In the genomic region with DNA sequence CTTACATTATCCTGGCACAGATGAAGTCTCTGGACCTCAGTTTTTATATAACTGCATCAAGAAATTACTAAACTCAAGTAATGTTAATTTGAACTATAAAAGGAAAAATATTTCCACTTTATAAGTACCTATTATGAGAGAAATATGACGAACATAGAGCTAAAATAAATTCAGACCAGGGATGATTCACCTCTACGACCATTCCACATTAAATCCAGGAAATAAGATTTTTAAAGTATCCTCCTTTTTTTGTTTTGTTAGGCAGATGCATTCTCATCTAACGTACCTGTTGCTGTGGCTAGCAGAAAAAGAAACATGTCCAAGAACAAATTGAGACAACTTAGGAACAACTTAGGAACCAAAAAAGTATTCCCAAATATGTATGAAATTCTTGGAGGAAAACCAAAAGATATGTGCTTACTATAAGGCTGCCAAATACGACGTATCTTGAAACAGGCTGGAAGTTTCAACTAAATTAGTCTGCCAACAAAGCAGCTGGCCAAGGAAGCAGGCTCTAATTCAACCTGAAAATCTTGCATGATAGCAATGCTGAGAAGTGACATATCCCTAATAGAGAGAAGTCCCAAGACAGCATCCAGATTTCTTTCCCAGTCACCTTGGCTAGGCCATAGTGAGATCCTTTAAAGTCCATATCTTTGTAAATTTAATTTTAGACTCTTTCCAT, we compare ENCODE assay signal across 10 cellular contexts. TPM values are rescaled to one million over a fixed set of nuclear protein-coding genes. Genes with fewer than 3 reads are reported as not detected.
DNase-seq lines count a peak whose midpoint lies in the region; ATAC-seq and TF ChIP-seq lines count a peak whose summit lies in the region.
"Had no signal": no experiment of that assay in that cellular context is flagged by ENCODE, and none has a peak within 500 bp of the region (broad histone marks: within the 10 kb centered on the region; RNA-seq: fewer than 3 reads in every experiment).

No MANE protein-coding gene starts in this region.

- H3K9me3 ChIP-seq in CD8-positive, alpha-beta memory T cell (ENCODE audit: low read length): no peaks in the 10 kb centered on the region
- no peaks in the 10 kb centered on the region for H3K9me3 ChIP-seq in PC-3 (ENCODE audit: low read length)
- H3K9me3 ChIP-seq: testis had no signal

- H3K9me2 ChIP-seq in PC-3 (replicated peaks; ENCODE audit: low read length): no peaks in the 10 kb centered on the region

- CTCF ChIA-PET in CD8-positive, alpha-beta memory T cell (lab: Charles Lee): interaction anchor here (0.9 to 1.4 kb wide), 3 partner anchors 15 to 113 kb away, joined by 3 to 4 read pairs (median 3); no protein-coding TSS in a partner anchor
- CTCF ChIA-PET in PC-3 (lab: Charles Lee): no interaction called here

- no TSS peak for BruUV-seq in PC-3 (replicated peaks; lab: Mats Ljungman, UMichigan)

- no peak overlapping the region for H3K9ac ChIP-seq in PC-3 (ENCODE audit: low read length)

- no peak overlapping the region for H3K27ac ChIP-seq in CD8-positive, alpha-beta memory T cell (ENCODE audit: low read depth, low read length)
- H3K27ac ChIP-seq in PC-3 (ENCODE audit: low read length): peak overlapping the region; percentile 20; the same call in 1 of the 2 replicates

- POLR2A ChIA-PET in CD8-positive, alpha-beta memory T cell (lab: Charles Lee): interaction anchor here (0.6 to 0.9 kb wide), 2 partner anchors 91 to 453 kb away, joined by 3 read pairs; a partner anchor contains a TSS
- POLR2A ChIA-PET in PC-3 (lab: Charles Lee; ENCODE audit: unreplicated experiment): interaction anchor here (0.6 kb wide), 1 partner anchor 234 kb away, joined by 6 read pairs; no protein-coding TSS in a partner anchor
- POLR2A ChIA-PET in naive thymus-derived CD8-positive, alpha-beta T cell (lab: Charles Lee): interaction anchor here (0.6 to 4.7 kb wide), 6 partner anchors 12 to 93 kb away, joined by 3 to 24 read pairs (median 4); a partner anchor contains a TSS

- peaks cover 8 to 31% (median 19%) of the 10 kb centered on the region in 3 donors for H3K36me3 Mint-ChIP-seq in CD8-positive, alpha-beta memory T cell
- H3K36me3 Mint-ChIP-seq in effector memory CD8-positive, alpha-beta T cell (ENCODE audit: insufficient read depth): peaks cover 46% of the 10 kb centered on the region
- H3K36me3 Mint-ChIP-seq in naive thymus-derived CD8-positive, alpha-beta T cell: peaks cover 6 to 36% (median 19%) of the 10 kb centered on the region in 3 donors

- peaks cover 20% of the 10 kb centered on the region for H4K20me1 ChIP-seq in PC-3 (ENCODE audit: low read length)

- intact Hi-C loops in PC-3 (cut with micrococcal nuclease): loop anchor here (5.0 kb wide), 1 partner anchor 76 kb away; no protein-coding TSS in a partner anchor

- peaks cover 22% of the 10 kb centered on the region for H3K36me3 ChIP-seq in CD8-positive, alpha-beta memory T cell (ENCODE audit: insufficient read depth, low read length)
- H3K36me3 ChIP-seq in PC-3 (ENCODE audit: low read depth, low read length): peaks cover 18% of the 10 kb centered on the region

- H3K79me2 ChIP-seq in PC-3 (ENCODE audit: low read length): peaks cover 74% of the 10 kb centered on the region

- no peak overlapping the region for H2AFZ ChIP-seq in PC-3 (ENCODE audit: low read length)

- TF ChIP-seq CTCF in PC-3 (conservative IDR thresholded peaks at IDR 0.05; ENCODE audit: low read depth, low read length): no peak

- H3K27ac Mint-ChIP-seq in CD8-positive, alpha-beta memory T cell: peak overlapping the region; percentile 49 to 97 (median 75)
- peak overlapping the region; percentile 53 to 73 for H3K27ac Mint-ChIP-seq in effector memory CD8-positive, alpha-beta T cell
- H3K27ac Mint-ChIP-seq in naive thymus-derived CD8-positive, alpha-beta T cell: peak overlapping the region in 9 of 10 donors; percentile 0 to 83 (median 28)

- 0 out of 2 replicates have a peak overlapping the region, but pooled peaks have one; percentile 14 for H3K4me2 ChIP-seq in PC-3 (ENCODE audit: low read length)

- no peaks in the 10 kb centered on the region for H3F3A ChIP-seq in PC-3 (ENCODE audit: low read length, unreplicated experiment)

- DNase-seq in CD8-positive, alpha-beta memory T cell: no peak
- DNase-seq in PC-3 (no peak), ecto neural progenitor cell (ENCODE audit: low spot score) (no peak)
- no peak for DNase-seq in effector memory CD8-positive, alpha-beta T cell
- DNase-seq in naive thymus-derived CD8-positive, alpha-beta T cell: no peak
- DNase-seq: cortex of kidney, testis had no signal

- H3K27me3 ChIP-seq in CD8-positive, alpha-beta memory T cell (ENCODE audit: insufficient read depth, low read length, poor library complexity, severe bottlenecking): no peaks in the 10 kb centered on the region
- no peaks in the 10 kb centered on the region for H3K27me3 ChIP-seq in PC-3 (ENCODE audit: low read length)
- H3K27me3 ChIP-seq: testis had no signal

- H3K4me1 Mint-ChIP-seq in CD8-positive, alpha-beta memory T cell: peaks cover 53 to 78% (median 76%) of the 10 kb centered on the region in 3 donors
- peaks cover 35 to 54% of the 10 kb centered on the region in 2 donors for H3K4me1 Mint-ChIP-seq in effector memory CD8-positive, alpha-beta T cell (ENCODE audit: low read depth in 2 of 2)
- H3K4me1 Mint-ChIP-seq in naive thymus-derived CD8-positive, alpha-beta T cell: peaks cover 21 to 64% (median 58%) of the 10 kb centered on the region in 4 donors

- peaks cover 43% of the 10 kb centered on the region for H3K4me1 ChIP-seq in CD8-positive, alpha-beta memory T cell (ENCODE audit: insufficient read depth, low read length)
- H3K4me1 ChIP-seq in PC-3 (ENCODE audit: insufficient read depth, low read length): peaks cover 4% of the 10 kb centered on the region; the same call in 1 of the 2 replicates
- H3K4me1 ChIP-seq: testis had no signal

- peak overlapping the region; percentile 29 for H3K4me3 ChIP-seq in CD8-positive, alpha-beta memory T cell (ENCODE audit: low read length)
- no peak overlapping the region for H3K4me3 ChIP-seq in PC-3 (ENCODE audit: low read length)
- H3K4me3 ChIP-seq: testis had no signal

- no peaks in the 10 kb centered on the region for H3K27me3 Mint-ChIP-seq in CD8-positive, alpha-beta memory T cell
- no peaks in the 10 kb centered on the region for H3K27me3 Mint-ChIP-seq in effector memory CD8-positive, alpha-beta T cell
- H3K27me3 Mint-ChIP-seq in naive thymus-derived CD8-positive, alpha-beta T cell: no peaks in the 10 kb centered on the region

- peak overlapping the region; percentile 66 to 85 (median 78) for H3K4me3 Mint-ChIP-seq in CD8-positive, alpha-beta memory T cell
- H3K4me3 Mint-ChIP-seq in effector memory CD8-positive, alpha-beta T cell: peak overlapping the region; percentile 64 to 78
- H3K4me3 Mint-ChIP-seq in naive thymus-derived CD8-positive, alpha-beta T cell: peak overlapping the region; percentile 32 to 78 (median 72)

- ATAC-seq in PC-3: peak; percentile 72
- no peak for ATAC-seq in effector memory CD8-positive, alpha-beta T cell (replicated peaks)
- no peak for ATAC-seq in naive thymus-derived CD8-positive, alpha-beta T cell
- ATAC-seq in HG03025 (IDR thresholded peaks at IDR 0.05; ENCODE audit: low FRiP score, unreplicated experiment): no peak
- ATAC-seq in HG02610 (IDR thresholded peaks at IDR 0.05; ENCODE audit: unreplicated experiment): no peak
- no peak for ATAC-seq in HG02588 (IDR thresholded peaks at IDR 0.05; ENCODE audit: unreplicated experiment)

- H3K9me3 Mint-ChIP-seq in CD8-positive, alpha-beta memory T cell: no peaks in the 10 kb centered on the region
- H3K9me3 Mint-ChIP-seq in effector memory CD8-positive, alpha-beta T cell: no peaks in the 10 kb centered on the region
- H3K9me3 Mint-ChIP-seq in naive thymus-derived CD8-positive, alpha-beta T cell: no peaks in the 10 kb centered on the region

RNA-seq across cellular contexts. Expression of a gene that starts 15.7 kb away (rescaled TPM):
- total RNA-seq in CD8-positive, alpha-beta memory T cell: 10 to 100 TPM; 23.7 to 27.3 TPM
- polyA plus RNA-seq in CD8-positive, alpha-beta memory T cell: 10.6 TPM
- total RNA-seq in PC-3 (2014; rRNA removed): 15.6 and 16.6 TPM in 2 replicates
- 10 to 100 TPM; 17.0 to 20.1 TPM for total RNA-seq in naive thymus-derived CD8-positive, alpha-beta T cell
- 10 to 100 TPM in 1 of 3 donors, 1 to 10 TPM in 2; 4.7 to 11.0 (median 7.3) TPM for polyA plus RNA-seq in naive thymus-derived CD8-positive, alpha-beta T cell

RNA-seq across cellular contexts. Expression of a gene that starts 18.9 kb away (rescaled TPM):
- under 1 TPM in 1 of 2 experiments, not detected in 1; 0.96 TPM for total RNA-seq in CD8-positive, alpha-beta memory T cell
- 0.47 TPM for polyA plus RNA-seq in CD8-positive, alpha-beta memory T cell
- 0.36 TPM in 1 of 2 replicates, not detected in the other for total RNA-seq in PC-3 (2014; rRNA removed)
- under 1 TPM in 1 of 2 experiments, not detected in 1; 0.47 TPM for total RNA-seq in naive thymus-derived CD8-positive, alpha-beta T cell
- polyA plus RNA-seq in naive thymus-derived CD8-positive, alpha-beta T cell: under 1 TPM in 1 of 3 donors, not detected in 2; 0.96 TPM

RNA-seq across cellular contexts. Expression of a gene that starts 29.9 kb away (rescaled TPM):
- 10 to 100 TPM; 15.6 to 16.6 TPM for total RNA-seq in CD8-positive, alpha-beta memory T cell
- polyA plus RNA-seq in CD8-positive, alpha-beta memory T cell: 14.2 TPM
- total RNA-seq in PC-3 (2014; rRNA removed): 15.6 and 22.2 TPM in 2 replicates
- total RNA-seq in naive thymus-derived CD8-positive, alpha-beta T cell: 10 to 100 TPM in 1 of 2 experiments, 1 to 10 TPM in 1; 6.0 to 10.5 TPM
- polyA plus RNA-seq in naive thymus-derived CD8-positive, alpha-beta T cell: 1 to 10 TPM; 5.5 to 8.9 (median 6.1) TPM
